ENCODE assay signal across 10 cellular contexts in genomic region chr10:86203162-86203905, GRCh38.
DNase-seq lines count a peak whose midpoint lies in the region; ATAC-seq lines count a peak whose summit lies in the region.
"Had no signal": no experiment of that assay in that cellular context is flagged by ENCODE, and none has a peak within 500 bp of the region (broad histone marks: within the 10 kb centered on the region; RNA-seq: fewer than 3 reads in every experiment).

No MANE protein-coding gene starts in this region.

- H4K8ac ChIP-seq in mesendoderm (ENCODE audit: low read depth, low read length) = no peak overlapping the region

- ATAC-seq in natural killer cell treated with Interleukin-12 subunit alpha and Interleukin-12 subunit beta and Interleukin-15 and Interleukin-18, amount 100 ng/mL, for 72 hours = no peak
- ATAC-seq: naive thymus-derived CD4-positive, alpha-beta T cell; Right ventricle myocardium inferior had no signal

- CTCF ChIA-PET in CD4-positive, alpha-beta memory T cell (lab: Charles Lee; ENCODE audit: partially characterized antibody) = no interaction called here

- H3K36me3 ChIP-seq in mesendoderm (ENCODE audit: control insufficient read depth, insufficient read depth, low read length) = no peaks in the 10 kb centered on the region
- no peaks in the 10 kb centered on the region for H3K36me3 ChIP-seq in CD4-positive, alpha-beta memory T cell (ENCODE audit: insufficient read depth, low read length)

- no peaks in the 10 kb centered on the region for H3K36me3 Mint-ChIP-seq in activated naive CD8-positive, alpha-beta T cell treated with anti-CD3 and anti-CD28 coated beads for 36 hours
- H3K36me3 Mint-ChIP-seq in natural killer cell treated with Interleukin-12 subunit alpha and Interleukin-12 subunit beta and Interleukin-15 and Interleukin-18, amount 100 ng/mL, for 72 hours = no peaks in the 10 kb centered on the region
- H3K36me3 Mint-ChIP-seq in CD4-positive, alpha-beta memory T cell = no peaks in the 10 kb centered on the region
- H3K36me3 Mint-ChIP-seq: naive thymus-derived CD4-positive, alpha-beta T cell had no signal

- no peak overlapping the region for H3K27ac Mint-ChIP-seq in activated naive CD8-positive, alpha-beta T cell treated with anti-CD3 and anti-CD28 coated beads for 36 hours
- no peak overlapping the region for H3K27ac Mint-ChIP-seq in natural killer cell treated with Interleukin-12 subunit alpha and Interleukin-12 subunit beta and Interleukin-15 and Interleukin-18, amount 100 ng/mL, for 72 hours
- no peak overlapping the region for H3K27ac Mint-ChIP-seq in CD4-positive, alpha-beta memory T cell
- H3K27ac Mint-ChIP-seq: naive thymus-derived CD4-positive, alpha-beta T cell had no signal

- H3K4me3 ChIP-seq in mesendoderm (ENCODE audit: low read length) = no peak overlapping the region
- no peak overlapping the region for H3K4me3 ChIP-seq in CD4-positive, alpha-beta memory T cell (ENCODE audit: low read length in 2 of 2)

- no peaks in the 10 kb centered on the region for H3K4me1 ChIP-seq in mesendoderm (ENCODE audit: control insufficient read depth, low read depth, low read length)
- H3K4me1 ChIP-seq in CD4-positive, alpha-beta memory T cell (ENCODE audit: insufficient read depth, low read length) = no peaks in the 10 kb centered on the region

- H3K18ac ChIP-seq in mesendoderm (ENCODE audit: low read length) = no peak overlapping the region

- no CpG with 5 or more reads among the region's 11 CpGs for WGBS in mesendoderm (ENCODE audit: extremely low coverage, insufficient coverage, low lambda C conversion rate)

- POLR2A ChIA-PET in CD4-positive, alpha-beta memory T cell (lab: Charles Lee; ENCODE audit: partially characterized antibody) = no interaction called here

- H3K4me3 Mint-ChIP-seq in activated naive CD8-positive, alpha-beta T cell treated with anti-CD3 and anti-CD28 coated beads for 36 hours = no peak overlapping the region
- no peak overlapping the region for H3K4me3 Mint-ChIP-seq in natural killer cell treated with Interleukin-12 subunit alpha and Interleukin-12 subunit beta and Interleukin-15 and Interleukin-18, amount 100 ng/mL, for 72 hours
- no peak overlapping the region for H3K4me3 Mint-ChIP-seq in CD4-positive, alpha-beta memory T cell
- H3K4me3 Mint-ChIP-seq: naive thymus-derived CD4-positive, alpha-beta T cell had no signal

- peaks cover 8% of the 10 kb centered on the region for H3K27me3 Mint-ChIP-seq in activated naive CD8-positive, alpha-beta T cell treated with anti-CD3 and anti-CD28 coated beads for 36 hours
- H3K27me3 Mint-ChIP-seq in natural killer cell treated with Interleukin-12 subunit alpha and Interleukin-12 subunit beta and Interleukin-15 and Interleukin-18, amount 100 ng/mL, for 72 hours = peaks cover 2 to 8% of the 10 kb centered on the region in 2 donors
- peaks cover 2 to 4% of the 10 kb centered on the region in 2 donors for H3K27me3 Mint-ChIP-seq in CD4-positive, alpha-beta memory T cell

- no peak overlapping the region for H3K27ac ChIP-seq in mesendoderm (ENCODE audit: low read depth, low read length)
- no peak overlapping the region for H3K27ac ChIP-seq in CD4-positive, alpha-beta memory T cell (ENCODE audit: low read depth, low read length)

- no peaks in the 10 kb centered on the region for H3K4me1 Mint-ChIP-seq in activated naive CD8-positive, alpha-beta T cell treated with anti-CD3 and anti-CD28 coated beads for 36 hours
- H3K4me1 Mint-ChIP-seq in natural killer cell treated with Interleukin-12 subunit alpha and Interleukin-12 subunit beta and Interleukin-15 and Interleukin-18, amount 100 ng/mL, for 72 hours (ENCODE audit: low read depth in 2 of 2) = no peaks in the 10 kb centered on the region
- H3K4me1 Mint-ChIP-seq in CD4-positive, alpha-beta memory T cell = no peaks in the 10 kb centered on the region
- H3K4me1 Mint-ChIP-seq: naive thymus-derived CD4-positive, alpha-beta T cell had no signal

- no peaks in the 10 kb centered on the region for H3K27me3 ChIP-seq in mesendoderm (ENCODE audit: insufficient read depth, low read length, poor library complexity)
- no peaks in the 10 kb centered on the region for H3K27me3 ChIP-seq in CD4-positive, alpha-beta memory T cell (ENCODE audit: insufficient read depth, low read length)

- DNase-seq in EH (ENCODE audit: low read depth) (peak; percentile 27), HuH-7 (ENCODE audit: low spot score) (peak; percentile 43), mesendoderm (peak; percentile 72), occipital lobe (lab: John Stamatoyannopoulos, UW) (no peak), NCI-H82 (lab: John Stamatoyannopoulos, UW) (no peak)
- DNase-seq in activated naive CD8-positive, alpha-beta T cell treated with anti-CD3 and anti-CD28 coated beads for 36 hours = peak; percentile 10
- no peak for DNase-seq in natural killer cell treated with Interleukin-12 subunit alpha and Interleukin-12 subunit beta and Interleukin-15 and Interleukin-18, amount 100 ng/mL, for 72 hours (ENCODE audit: low spot score)
- no peak for DNase-seq in CD4-positive, alpha-beta memory T cell
- DNase-seq: naive thymus-derived CD4-positive, alpha-beta T cell had no signal

- H2AK5ac ChIP-seq in mesendoderm (ENCODE audit: low read length) = no peak overlapping the region

- H2BK5ac ChIP-seq in mesendoderm (ENCODE audit: low read length) = no peak overlapping the region

- H3K23ac ChIP-seq in mesendoderm (ENCODE audit: low read length) = no peak overlapping the region

- H3K79me2 ChIP-seq in mesendoderm (ENCODE audit: control insufficient read depth, insufficient read depth, low read length) = no peaks in the 10 kb centered on the region

- H2BK15ac ChIP-seq in mesendoderm (replicated peaks; ENCODE audit: low read depth) = no peak overlapping the region

- H3K9me3 ChIP-seq in CD4-positive, alpha-beta memory T cell (ENCODE audit: control insufficient read depth in 1 of 2, low read length in 2 of 2) = no peaks in the 10 kb centered on the region

- H4K5ac ChIP-seq in mesendoderm (ENCODE audit: low read length) = no peak overlapping the region

- H2BK120ac ChIP-seq in mesendoderm (ENCODE audit: low read depth, low read length) = no peak overlapping the region

- no peak overlapping the region for H3K9ac ChIP-seq in mesendoderm (ENCODE audit: low read length)

- no peak overlapping the region for H3K4ac ChIP-seq in mesendoderm (ENCODE audit: low read depth, low read length)

- intact Hi-C loops in CD4-positive, alpha-beta memory T cell (cut with micrococcal nuclease) = no loop called here

- H3K4me2 ChIP-seq in mesendoderm (ENCODE audit: low read length) = no peak overlapping the region

- no peaks in the 10 kb centered on the region for H3K79me1 ChIP-seq in mesendoderm (ENCODE audit: low read length)

- no peak overlapping the region for H3K56ac ChIP-seq in mesendoderm (ENCODE audit: low read length)

- H3K9me3 Mint-ChIP-seq in activated naive CD8-positive, alpha-beta T cell treated with anti-CD3 and anti-CD28 coated beads for 36 hours = no peaks in the 10 kb centered on the region
- no peaks in the 10 kb centered on the region for H3K9me3 Mint-ChIP-seq in natural killer cell treated with Interleukin-12 subunit alpha and Interleukin-12 subunit beta and Interleukin-15 and Interleukin-18, amount 100 ng/mL, for 72 hours
- H3K9me3 Mint-ChIP-seq in CD4-positive, alpha-beta memory T cell = peaks cover 0 to 5% (median 0%) of the 10 kb centered on the region in 8 donors

Comparison
In these comparisons a context has a peak if more than half of its experiments do, and no peak if none do; other contexts are left out.
1. DNase-seq: peak in EH (single experiment), HuH-7 (single experiment), activated naive CD8-positive, alpha-beta T cell treated with anti-CD3 and anti-CD28 coated beads for 36 hours (single experiment) and mesendoderm (single experiment); none in occipital lobe (single experiment), natural killer cell treated with Interleukin-12 subunit alpha and Interleukin-12 subunit beta and Interleukin-15 and Interleukin-18, amount 100 ng/mL, for 72 hours (single experiment), CD4-positive, alpha-beta memory T cell (0 of 5) and NCI-H82 (single experiment).